ENCODE assay signal across 1 cellular context in the genomic region with DNA sequence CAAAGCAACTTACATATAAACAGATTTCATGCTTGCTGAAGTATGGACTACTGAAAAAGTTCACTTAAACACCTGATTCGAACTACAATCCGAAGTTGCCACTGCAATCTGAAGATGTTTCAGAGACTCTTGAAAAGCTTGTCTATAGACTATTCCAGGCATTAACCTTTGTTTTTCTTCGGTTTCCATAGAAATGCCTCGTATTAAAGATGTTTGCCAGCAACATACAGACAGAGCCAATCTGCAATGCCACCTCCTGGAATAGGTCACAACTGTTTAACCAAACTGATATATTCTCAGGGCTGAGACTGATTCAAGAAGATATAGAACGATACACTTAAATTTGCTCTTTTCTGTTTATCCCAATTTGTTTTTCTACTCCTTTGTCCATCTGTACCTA.
TF ChIP-seq lines count a peak whose summit lies in the region.

No MANE protein-coding gene starts in this region.

TF ChIP-seq in endothelial cell of umbilical vein, 7 proteins besides CTCF, POLR2A, EP300 and RAD21 (continued from another document):
- no peak for TF ChIP-seq GATA2 (IDR thresholded peaks at IDR 0.05; ENCODE audit: insufficient read depth, insufficient read length, low read depth, low read length)
- TF ChIP-seq EZH2 (IDR thresholded peaks at IDR 0.05; ENCODE audit: borderline replicate concordance, low read depth, low read length, severe bottlenecking) = no peak
- TF ChIP-seq, protein P1, sequence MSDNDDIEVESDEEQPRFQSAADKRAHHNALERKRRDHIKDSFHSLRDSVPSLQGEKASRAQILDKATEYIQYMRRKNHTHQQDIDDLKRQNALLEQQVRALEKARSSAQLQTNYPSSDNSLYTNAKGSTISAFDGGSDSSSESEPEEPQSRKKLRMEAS (IDR thresholded peaks at IDR 0.05; ENCODE audit: insufficient read depth, insufficient read length) = no peak
- no peak for TF ChIP-seq FOS (IDR thresholded peaks at IDR 0.05; ENCODE audit: borderline replicate concordance, insufficient read depth, low read length)
TF ChIP-seq in endothelial cell of umbilical vein: peak in this region for 0.
